Comparison of ENCODE assay signal across 10 cellular contexts in genomic region chr1:198556969-198557368, GRCh38. TPM values are rescaled to one million over a fixed set of nuclear protein-coding genes. Genes with fewer than 3 reads are reported as not detected.
A peak's percentile ranks its signal among the peaks of the same experiment; 100 is the strongest.
DNase-seq lines count a peak whose midpoint lies in the region; ATAC-seq and TF ChIP-seq lines count a peak whose summit lies in the region.
"Had no signal": no experiment of that assay in that cellular context is flagged by ENCODE, and none has a peak within 500 bp of the region (broad histone marks: within the 10 kb centered on the region; RNA-seq: fewer than 3 reads in every experiment).

No MANE protein-coding gene starts in this region.

- no peak for TF ChIP-seq CTCF in adrenal gland (IDR thresholded peaks at IDR 0.05)

- ATAC-seq in GM19025 (IDR thresholded peaks at IDR 0.05; ENCODE audit: low read depth, unreplicated experiment), result peak; percentile 84
- peak; percentile 95 for ATAC-seq in HG03064 (IDR thresholded peaks at IDR 0.05; ENCODE audit: low read depth, unreplicated experiment)

- no peaks in the 10 kb centered on the region for H3K27me3 ChIP-seq in adrenal gland

- no peaks in the 10 kb centered on the region for H3K36me3 ChIP-seq in adrenal gland (replicated peaks in 1 of 2)

- no peaks in the 10 kb centered on the region for H3K9me3 ChIP-seq in adrenal gland (replicated peaks in 1 of 3)

- H3K27ac ChIP-seq in adrenal gland, result no peak overlapping the region
- H3K27ac ChIP-seq: VCaP had no signal

- DNase-seq in SW480 (ENCODE audit: low spot score), result peak; percentile 9
- peak in 6 of 7 donors; percentile 16 to 59 (median 38) for DNase-seq in adrenal gland
- peak; percentile 8 to 50 for DNase-seq in stimulated activated CD4-positive, alpha-beta T cell treated with anti-CD3 and anti-CD28 coated beads, Interleukin-4, amount 100 ng/mL, for 4 hours
- DNase-seq in posterior vena cava (ENCODE audit: low spot score), result no peak
- no peak for DNase-seq in DMS 273 treated with DMSO at 0.1 percent for 48 hours (lab: John Stamatoyannopoulos, UW)
- no peak for DNase-seq in NCI-H2107 treated with DMSO at 0.1 percent for 48 hours (lab: John Stamatoyannopoulos, UW; ENCODE audit: unreplicated experiment)

- no peaks in the 10 kb centered on the region for H3K4me1 ChIP-seq in adrenal gland (replicated peaks in 1 of 2)

- TF ChIP-seq POLR2A in adrenal gland (IDR thresholded peaks at IDR 0.05), result no peak

- WGBS in adrenal gland, 4 donors, result 57 to 71% (median 62%) methylated on average over 4 of the region's 4 CpGs

- no peak overlapping the region for H3K4me3 ChIP-seq in adrenal gland

- intact Hi-C loops in adrenal gland (cut with DNase I), result no loop called here
- intact Hi-C loops in posterior vena cava (cut with DNase I), result no loop called here

RNA-seq across cellular contexts. Expression of gene ATP6V1G3, which starts 16.5 kb away (rescaled TPM):
- total RNA-seq in adrenal gland (not detected), posterior vena cava (not detected)
- not detected for polyA plus RNA-seq in adrenal gland
- total RNA-seq: lung microvascular endothelial cell had no signal

Comparison
In these comparisons a context has a peak if more than half of its experiments do, and no peak if none do; other contexts are left out.
1. DNase-seq: peak in SW480 (single experiment), adrenal gland (6 of 7) and stimulated activated CD4-positive, alpha-beta T cell treated with anti-CD3 and anti-CD28 coated beads, Interleukin-4, amount 100 ng/mL, for 4 hours (2 of 2); none in posterior vena cava (single experiment), DMS 273 treated with DMSO at 0.1 percent for 48 hours (single experiment) and NCI-H2107 treated with DMSO at 0.1 percent for 48 hours (single experiment).